8 cellular contexts compared by ENCODE assay signal in the genomic region with DNA sequence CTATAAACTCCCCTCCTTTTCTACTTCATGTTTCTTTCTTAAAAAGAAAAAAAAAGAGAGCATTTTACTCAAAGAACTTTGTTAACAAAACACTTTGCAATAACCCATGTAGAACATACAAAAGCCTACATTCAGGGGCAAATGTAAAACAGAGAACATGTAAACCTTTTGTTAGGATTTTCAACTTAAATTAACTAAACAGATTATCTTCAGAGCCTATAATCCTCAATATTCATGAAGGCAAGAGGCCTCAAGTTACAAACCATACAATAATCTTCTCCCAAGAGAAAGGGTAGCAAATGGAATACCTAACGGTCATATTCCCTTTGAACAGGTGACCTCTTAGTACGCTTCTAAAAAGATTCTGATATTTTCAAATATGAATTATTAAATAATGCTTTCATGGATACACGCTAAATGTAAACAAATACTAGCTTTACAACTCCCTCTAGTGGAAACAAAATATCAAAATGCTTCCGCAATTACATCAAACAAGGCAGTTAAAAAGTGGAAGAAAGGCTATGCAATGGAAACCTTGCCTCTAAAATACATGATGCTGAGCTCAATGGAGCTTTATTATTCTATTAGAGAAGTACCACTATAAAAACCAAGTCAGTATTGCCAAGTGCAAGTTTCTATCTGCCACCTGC. TPM values are rescaled to one million over a fixed set of nuclear protein-coding genes. Genes with fewer than 3 reads are reported as not detected.
DNase-seq lines count a peak whose midpoint lies in the region; ATAC-seq and TF ChIP-seq lines count a peak whose summit lies in the region.

No MANE protein-coding gene starts in this region.

- ATAC-seq in mucosa of descending colon: peak; percentile 69
- ATAC-seq in HG03095 (IDR thresholded peaks at IDR 0.05; ENCODE audit: unreplicated experiment): no peak

- peaks cover 16% of the 10 kb centered on the region for H3K36me3 Mint-ChIP-seq in nephron progenitor cell (ENCODE audit: low read depth)

- H3K4me3 ChIP-seq in cardiac fibroblast (replicated peaks in 1 of 2; ENCODE audit: low read depth in 2 of 2, low read length in 2 of 2): no peak overlapping the region
- H3K4me3 ChIP-seq in mucosa of descending colon: no peak overlapping the region
- no peak overlapping the region for H3K4me3 ChIP-seq in H7 (ENCODE audit: insufficient read depth, low read depth, low read length)

- no peaks in the 10 kb centered on the region for H3K27me3 ChIP-seq in H7 (ENCODE audit: control insufficient read depth, insufficient read depth, low read length)

- no peaks in the 10 kb centered on the region for H3K27me3 Mint-ChIP-seq in nephron progenitor cell (ENCODE audit: low read depth, poor library complexity)

- H3K4me3 Mint-ChIP-seq in nephron progenitor cell: no peak overlapping the region

- intact Hi-C loops in mucosa of descending colon (cut with DNase I, micrococcal nuclease): no loop called here

- H3K36me3 ChIP-seq in mucosa of descending colon (ENCODE audit: low read depth): no peaks in the 10 kb centered on the region
- H3K36me3 ChIP-seq in H7 (replicated peaks; ENCODE audit: control insufficient read depth, insufficient read depth, low read length): no peaks in the 10 kb centered on the region

- DNase-seq in DMS53 treated with DMSO at 0.1 percent for 48 hours (lab: John Stamatoyannopoulos, UW; ENCODE audit: unreplicated experiment) (peak; percentile 2), NAMALWA (ENCODE audit: low spot score) (peak; percentile 50), cardiac fibroblast (ENCODE audit: low read depth in 2 of 2) (peak; percentile 72 to 78), mucosa of descending colon (no peak), NCI-H146 (lab: John Stamatoyannopoulos, UW) (no peak), nephron progenitor cell (no peak), H7 (no peak)

- no peaks in the 10 kb centered on the region for H3K9me3 ChIP-seq in mucosa of descending colon

- peaks cover 39% of the 10 kb centered on the region for H3K4me1 Mint-ChIP-seq in nephron progenitor cell

- H3K4me1 ChIP-seq in mucosa of descending colon (ENCODE audit: low read depth): no peaks in the 10 kb centered on the region

- TF ChIP-seq CTCF in cardiac fibroblast (IDR thresholded peaks at IDR 0.05; ENCODE audit: low read depth, low read length) (peak; percentile 36), mucosa of descending colon (IDR thresholded peaks at IDR 0.05) (peak; percentile 19), nephron progenitor cell (IDR thresholded peaks at IDR 0.05) (no peak)

- no peak overlapping the region for H3K27ac Mint-ChIP-seq in nephron progenitor cell

- H3K9me3 Mint-ChIP-seq in nephron progenitor cell: no peaks in the 10 kb centered on the region

RNA-seq across cellular contexts. Expression of a gene that starts 9.9 kb away (rescaled TPM):
- total RNA-seq in mucosa of descending colon: 1 to 10 TPM; 7.0 to 9.4 (median 7.8) TPM
- total RNA-seq in H7 (2014; rRNA removed; shearing (Covaris generic)): 5.5 and 9.2 TPM in 2 replicates

Comparison
In these comparisons a context has a peak if more than half of its experiments do, and no peak if none do; other contexts are left out.
1. DNase-seq: peak in DMS53 treated with DMSO at 0.1 percent for 48 hours (single experiment), NAMALWA (single experiment) and cardiac fibroblast (2 of 2); none in mucosa of descending colon (0 of 3), NCI-H146 (single experiment), nephron progenitor cell (single experiment) and H7 (single experiment).